Comparison of ENCODE assay signal across 7 cellular contexts in genomic region chr4:116980436-116980835, GRCh38.
DNase-seq lines count a peak whose midpoint lies in the region; ATAC-seq and TF ChIP-seq lines count a peak whose summit lies in the region.
"Not testable (repeated sequence)": the region's sequence is repeated elsewhere in the genome, so short reads cannot be mapped to it uniquely, and the experiment has no call there.

No MANE protein-coding gene starts in this region.

- DNase-seq in ELR (ENCODE audit: low read depth), result peak; percentile 54
- peak; percentile 0 for DNase-seq in LHCN-M2 (ENCODE audit: low read depth)
- peak; percentile 24 for DNase-seq in RPMI7951 (ENCODE audit: low read depth)
- peak; percentile 18 for DNase-seq in amniotic epithelial cell (ENCODE audit: low read depth)
- DNase-seq in epithelial cell of esophagus (ENCODE audit: low read depth), result peak; percentile 64
- DNase-seq in left colon, result peak; percentile 69 to 76
- DNase-seq in progenitor cell of endocrine pancreas (ENCODE audit: low spot score, unreplicated experiment), result not testable (repeated sequence)

- peak; percentile 92 for ATAC-seq in left colon

- H3K27ac Mint-ChIP-seq in progenitor cell of endocrine pancreas, result peak overlapping the region; percentile 5

- H3K4me3 ChIP-seq in epithelial cell of esophagus (ENCODE audit: low read length), result not testable (repeated sequence)

- H3K4me3 Mint-ChIP-seq in progenitor cell of endocrine pancreas (ENCODE audit: low read depth), result not testable (repeated sequence)

- not testable (repeated sequence) for H3K27me3 Mint-ChIP-seq in progenitor cell of endocrine pancreas

- not testable (repeated sequence) for H3K9me3 Mint-ChIP-seq in progenitor cell of endocrine pancreas (ENCODE audit: low read depth)

- not testable (repeated sequence) for TF ChIP-seq CTCF in epithelial cell of esophagus (IDR thresholded peaks at IDR 0.05; ENCODE audit: insufficient read depth, low read depth, low read length, missing control alignments); progenitor cell of endocrine pancreas (IDR thresholded peaks at IDR 0.05; ENCODE audit: unreplicated experiment)

- H3K4me1 Mint-ChIP-seq in progenitor cell of endocrine pancreas (ENCODE audit: low read depth), result not testable (repeated sequence)

- intact Hi-C loops in left colon (cut with DNase I, micrococcal nuclease), result not testable (repeated sequence)

- H3K36me3 Mint-ChIP-seq in progenitor cell of endocrine pancreas (ENCODE audit: insufficient read depth), result not testable (repeated sequence)
